In the genomic region with DNA sequence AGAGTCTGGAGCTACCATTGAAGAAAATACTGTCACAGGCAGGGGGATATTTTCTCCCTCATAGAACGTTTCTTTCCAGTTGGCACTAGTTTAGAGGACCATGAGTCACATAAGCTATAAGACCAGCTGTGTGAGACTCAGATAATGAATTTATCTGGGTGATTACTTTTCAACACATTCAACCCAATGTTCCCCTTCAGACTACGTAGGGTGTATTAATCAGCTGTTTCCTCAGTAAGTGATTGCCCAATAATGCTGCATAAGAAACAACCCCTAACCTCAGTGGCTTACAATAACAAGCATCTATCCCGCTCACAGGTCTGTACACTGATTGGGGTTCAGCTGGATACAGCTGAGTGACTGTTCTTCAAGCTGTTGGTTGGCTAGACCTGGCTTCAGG, we compare ENCODE assay signal across 1 cellular context.
TF ChIP-seq lines count a peak whose summit lies in the region.

No MANE protein-coding gene starts in this region.

TF ChIP-seq in IMR-90, 13 proteins besides CTCF, POLR2A, EP300 and RAD21:
- TF ChIP-seq CHD1 (IDR thresholded peaks at IDR 0.05; ENCODE audit: low read depth, low read length) (no peak), CEBPB (IDR thresholded peaks at IDR 0.05; ENCODE audit: low read depth, low read length) (peak; percentile 76)
